Comparison of ENCODE assay signal across 19 cellular contexts in the genomic region with DNA sequence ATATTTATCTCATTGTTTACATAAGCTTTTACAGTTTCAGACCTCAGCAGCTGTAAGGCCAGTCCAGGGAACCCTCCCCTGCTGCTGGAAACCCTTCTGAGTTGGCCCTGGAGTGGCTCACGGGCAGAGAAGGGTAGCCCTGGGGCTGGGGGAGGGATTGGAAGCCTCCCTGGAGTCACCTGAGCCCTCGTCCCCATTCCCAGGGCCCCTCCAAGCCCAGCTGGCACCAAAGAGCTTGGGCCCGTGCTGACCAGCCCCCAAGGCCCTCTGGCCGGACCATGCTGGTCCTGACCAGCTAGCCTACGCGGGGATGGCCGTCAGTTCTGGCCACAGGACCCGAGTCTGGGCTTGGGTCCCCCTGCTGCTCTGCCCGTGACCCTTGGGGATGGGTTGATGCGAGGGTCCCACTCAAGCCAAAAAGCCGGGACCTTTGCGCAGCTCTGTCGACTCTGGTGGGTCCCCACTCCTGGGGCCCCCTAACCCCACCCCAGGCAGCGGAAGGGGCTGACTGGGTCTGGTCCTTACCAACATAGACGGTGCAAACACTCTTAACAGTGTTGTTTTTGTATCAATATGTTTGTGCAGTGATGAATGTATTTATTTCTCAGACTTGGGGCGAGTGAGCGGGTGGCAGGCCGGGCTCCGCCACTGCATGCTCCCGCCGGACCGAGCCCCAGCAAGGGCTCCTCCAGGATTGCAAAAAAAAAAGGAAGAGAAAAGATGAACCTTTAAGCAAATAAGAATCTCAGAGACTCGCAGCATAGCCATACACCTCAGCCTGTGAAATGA. TPM values are rescaled to one million over a fixed set of nuclear protein-coding genes. Genes with fewer than 3 reads are reported as not detected.
A peak's percentile ranks its signal among the peaks of the same experiment; 100 is the strongest.
DNase-seq lines count a peak whose midpoint lies in the region; ATAC-seq and TF ChIP-seq lines count a peak whose summit lies in the region.
"Had no signal": no experiment of that assay in that cellular context is flagged by ENCODE, and none has a peak within 500 bp of the region (broad histone marks: within the 10 kb centered on the region; RNA-seq: fewer than 3 reads in every experiment).

No MANE protein-coding gene starts in this region.

- ATAC-seq in left lobe of liver: no peak
- ATAC-seq: naive thymus-derived CD8-positive, alpha-beta T cell; T-helper 17 cell had no signal

- no peaks in the 10 kb centered on the region for H3K27me3 ChIP-seq in prostate gland (replicated peaks; ENCODE audit: insufficient read depth)
- H3K27me3 ChIP-seq: esophagus squamous epithelium had no signal

- H3K9me3 ChIP-seq in prostate gland: no peaks in the 10 kb centered on the region
- H3K9me3 ChIP-seq: esophagus squamous epithelium had no signal

- H3K27ac ChIP-seq in VCaP (peak overlapping the region; percentile 41; the same call in 1 of the 2 replicates), prostate gland (no peak overlapping the region)
- H3K27ac ChIP-seq: esophagus squamous epithelium had no signal

- H3K4me3 ChIP-seq in prostate gland (no peak overlapping the region), foreskin fibroblast (ENCODE audit: low read depth in 1 of 2, low read length in 2 of 2) (no peak overlapping the region)
- H3K4me3 ChIP-seq: esophagus squamous epithelium had no signal

- peaks cover 0 to 3% of the 10 kb centered on the region in 2 donors for H3K36me3 ChIP-seq in prostate gland

- DNase-seq in activated CD4-positive, alpha-beta T cell treated with anti-CD3 and anti-CD28 coated beads for 1 hour: peak; percentile 5
- DNase-seq in activated CD4-positive, alpha-beta T cell treated with anti-CD3 and anti-CD28 coated beads, Interleukin-2, amount 50 U/mL, for 48 hours: no peak
- peak; percentile 40 for DNase-seq in left lobe of liver (ENCODE audit: low spot score)
- peak; percentile 1 for DNase-seq in prostate gland (ENCODE audit: low spot score)
- no peak for DNase-seq in HCEC 1CT
- no peak for DNase-seq in foreskin fibroblast
- no peak for DNase-seq in middle frontal gyrus (ENCODE audit: extremely low spot score, low spot score)
- DNase-seq: 8988T; activated CD4-positive, alpha-beta T cell treated with anti-CD3 and anti-CD28 coated beads for 4 hours; activated gamma-delta T cell; dermis blood vessel endothelial cell; DMS79; esophagus squamous epithelium; naive thymus-derived CD8-positive, alpha-beta T cell; NCI-H1092 treated with DMSO at 0.1 percent for 48 hours; NCI-H2171 treated with DMSO at 0.1 percent for 48 hours; SHP77 treated with DMSO at 0.1 percent for 48 hours had no signal

- TF ChIP-seq CTCF in VCaP (conservative IDR thresholded peaks at IDR 0.05) (no peak), prostate gland (IDR thresholded peaks at IDR 0.05) (no peak), foreskin fibroblast (IDR thresholded peaks at IDR 0.05; ENCODE audit: low read depth, low read length) (no peak)

- H3K4me1 ChIP-seq in prostate gland (replicated peaks): no peaks in the 10 kb centered on the region
- H3K4me1 ChIP-seq: esophagus squamous epithelium had no signal

- TF ChIP-seq POLR2A in prostate gland (IDR thresholded peaks at IDR 0.05): no peak

- intact Hi-C loops in prostate gland (cut with DNase I): no loop called here

- WGBS in prostate gland: 86% methylated on average over 19 of the region's 23 CpGs

RNA-seq across cellular contexts. Expression of a gene that starts 17.5 kb away (rescaled TPM):
- total RNA-seq in left lobe of liver (0.78 TPM), prostate gland (1 to 10 TPM in 1 of 2 donors, under 1 TPM in 1; 0.55 to 6.0 TPM)

RNA-seq across cellular contexts. Expression of a gene that starts 32.6 kb away (rescaled TPM):
- 2.1 TPM for total RNA-seq in left lobe of liver
- total RNA-seq in prostate gland: 10 to 100 TPM in 1 of 2 donors, 1 to 10 TPM in 1; 2.3 to 16.8 TPM

Comparison
In these comparisons a context has a peak if more than half of its experiments do, and no peak if none do; other contexts are left out.
1. DNase-seq: peak in activated CD4-positive, alpha-beta T cell treated with anti-CD3 and anti-CD28 coated beads for 1 hour (single experiment), left lobe of liver (single experiment) and prostate gland (single experiment); none in activated CD4-positive, alpha-beta T cell treated with anti-CD3 and anti-CD28 coated beads, Interleukin-2, amount 50 U/mL, for 48 hours (0 of 2), HCEC 1CT (single experiment), foreskin fibroblast (0 of 2) and middle frontal gyrus (single experiment).